Comparison of ENCODE assay signal across 18 cellular contexts in the genomic region with DNA sequence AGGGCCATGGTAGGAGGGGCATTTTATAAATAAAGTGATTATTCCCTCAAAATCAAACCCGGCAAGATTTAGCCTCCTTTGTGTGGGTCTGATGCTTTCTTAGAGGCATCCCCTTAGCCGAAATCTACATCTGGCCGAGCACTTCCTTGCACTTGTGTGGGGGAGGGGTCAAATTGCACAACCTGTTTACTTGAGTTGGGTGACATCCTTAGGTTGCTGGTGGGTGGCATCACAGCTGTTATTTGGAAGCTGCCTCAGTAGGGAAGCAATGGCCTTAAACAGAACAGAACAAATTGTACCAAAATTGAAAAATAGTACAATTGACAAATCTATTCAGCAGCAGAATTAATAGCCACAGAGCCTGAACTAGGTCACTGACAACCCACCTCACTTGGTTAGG.
"Had no signal": no experiment of that assay in that cellular context is flagged by ENCODE, and none has a peak within 500 bp of the region (broad histone marks: within the 10 kb centered on the region; RNA-seq: fewer than 3 reads in every experiment).

No MANE protein-coding gene starts in this region.

- H3K27ac ChIP-seq: SJSA1, SK-N-MC had no signal

- H3K9me3 ChIP-seq: MG63, SJSA1 had no signal

- DNase-seq: IMR-90, Karpas-422, KG1, MG63, NCI-H1092 treated with DMSO at 0.1 percent for 48 hours, NCI-H1436, NCI-H187, NCI-H2029, NCI-H2227 treated with DMSO at 0.1 percent for 48 hours, NCI-H524, NCI-H526 treated with DMSO at 0.1 percent for 48 hours, Right ventricle myocardium superior, RPMI8226, SIG-M5 had no signal

- ATAC-seq: HepG2 had no signal

- H3K4me1 ChIP-seq: SJSA1 had no signal

- H3K36me3 ChIP-seq: MG63, SJSA1 had no signal

- H3K4me3 ChIP-seq: MG63, SJSA1, SK-N-MC had no signal

- H3K27me3 ChIP-seq: MG63, SJSA1 had no signal

- FAIRE-seq: HepG2, RCC 7860 had no signal
